In genomic region chr9:98998441-98999151, GRCh38 we compare ENCODE assay signal across 8 cellular contexts. TPM values are rescaled to one million over a fixed set of nuclear protein-coding genes. Genes with fewer than 3 reads are reported as not detected.
DNase-seq lines count a peak whose midpoint lies in the region; ATAC-seq, FAIRE-seq and TF ChIP-seq lines count a peak whose summit lies in the region.

No MANE protein-coding gene starts in this region.

- no peak overlapping the region for H3K4me3 Mint-ChIP-seq in activated T-cell treated with anti-CD3 and anti-CD28 coated beads, Interleukin-2, amount 50 U/mL, for 4 hours
- no peak overlapping the region for H3K4me3 Mint-ChIP-seq in natural killer cell

- intact Hi-C loops in natural killer cell (cut with micrococcal nuclease) = no loop called here

- TF ChIP-seq CTCF in natural killer cell (IDR thresholded peaks at IDR 0.05) = peak; percentile 84

- ATAC-seq in activated T-cell treated with anti-CD3 and anti-CD28 coated beads, Interleukin-2, amount 50 U/mL, for 4 hours = peak; percentile 64 to 70
- peak; percentile 69 to 80 (median 71) for ATAC-seq in natural killer cell
- ATAC-seq in HG03196 (IDR thresholded peaks at IDR 0.05; ENCODE audit: unreplicated experiment) = no peak

- H3K4me3 ChIP-seq in stomach smooth muscle (ENCODE audit: low read length in 2 of 2) = peak overlapping the region; percentile 9 to 15

- no peak overlapping the region for H3K27ac Mint-ChIP-seq in natural killer cell

- FAIRE-seq in H54 (lab: Jason Lieb, UNC) = peak; percentile 6

- peaks cover 22 to 23% of the 10 kb centered on the region in 2 donors for H3K36me3 ChIP-seq in stomach smooth muscle (ENCODE audit: control insufficient read depth in 2 of 2, insufficient read depth in 2 of 2, low read length in 2 of 2)

- DNase-seq in Caki2 (ENCODE audit: low read depth) (peak; percentile 43), H54 (ENCODE audit: insufficient read length, low spot score) (peak; percentile 96), NOMO-1 (lab: John Stamatoyannopoulos, UW; ENCODE audit: unreplicated experiment in 2 of 2) (peak; percentile 16), fibroblast of peridontal ligament (ENCODE audit: extremely low read depth) (peak; percentile 71), natural killer cell (peak; percentile 60)
- DNase-seq in activated T-cell treated with anti-CD3 and anti-CD28 coated beads, Interleukin-2, amount 50 U/mL, for 4 hours = peak; percentile 46

- no peak for TF ChIP-seq POLR2A in H54 (IDR thresholded peaks at IDR 0.05; ENCODE audit: low read depth, low read length)

- H3K9ac ChIP-seq in stomach smooth muscle (ENCODE audit: low read length in 2 of 2) = peak overlapping the region; percentile 62

- no peaks in the 10 kb centered on the region for H3K9me3 Mint-ChIP-seq in activated T-cell treated with anti-CD3 and anti-CD28 coated beads, Interleukin-2, amount 50 U/mL, for 4 hours
- no peaks in the 10 kb centered on the region for H3K9me3 Mint-ChIP-seq in natural killer cell

- H3K4me1 ChIP-seq in stomach smooth muscle (ENCODE audit: control insufficient read depth, insufficient read depth, low read length) = peaks cover 56% of the 10 kb centered on the region

- H3K27me3 Mint-ChIP-seq in activated T-cell treated with anti-CD3 and anti-CD28 coated beads, Interleukin-2, amount 50 U/mL, for 4 hours (ENCODE audit: low read depth) = peaks cover 7% of the 10 kb centered on the region
- H3K27me3 Mint-ChIP-seq in natural killer cell (ENCODE audit: low read depth in 2 of 2) = peaks cover 4 to 6% of the 10 kb centered on the region in 2 donors

- peak overlapping the region; percentile 89 for H3K27ac ChIP-seq in stomach smooth muscle (ENCODE audit: low read length)

- no peaks in the 10 kb centered on the region for H3K27me3 ChIP-seq in stomach smooth muscle (ENCODE audit: control insufficient read depth in 1 of 2, insufficient read depth in 2 of 2, low read length in 2 of 2)

- in situ Hi-C loops in Caki2 (cut with HindIII; ENCODE audit: low pct_unique_long_range_greater_than_20kb, low sequenced_read_pairs) = loop anchor here (10.0 kb wide), 1 partner anchor 154 kb away; no protein-coding TSS in a partner anchor

- H3K4me1 Mint-ChIP-seq in activated T-cell treated with anti-CD3 and anti-CD28 coated beads, Interleukin-2, amount 50 U/mL, for 4 hours (ENCODE audit: low read depth) = peaks cover 17% of the 10 kb centered on the region
- peaks cover 30 to 33% of the 10 kb centered on the region in 2 donors for H3K4me1 Mint-ChIP-seq in natural killer cell

- no peaks in the 10 kb centered on the region for H3K9me3 ChIP-seq in stomach smooth muscle (ENCODE audit: control insufficient read depth in 2 of 2, low read length in 2 of 2)

- no peaks in the 10 kb centered on the region for H3K36me3 Mint-ChIP-seq in activated T-cell treated with anti-CD3 and anti-CD28 coated beads, Interleukin-2, amount 50 U/mL, for 4 hours (ENCODE audit: insufficient read depth)
- no peaks in the 10 kb centered on the region for H3K36me3 Mint-ChIP-seq in natural killer cell

RNA-seq across cellular contexts. Expression of gene COL15A1, which starts 54.9 kb away (rescaled TPM):
- not detected in 2 replicates for total RNA-seq in Caki2 (2014; rRNA removed; shearing (Covaris generic); ENCODE audit: low replicate concordance)
- total RNA-seq in activated T-cell treated with anti-CD3 and anti-CD28 coated beads, Interleukin-2, amount 50 U/mL, for 4 hours = under 1 TPM; 0.05 to 0.16 (median 0.10) TPM
- total RNA-seq in natural killer cell = under 1 TPM; 0.18 to 0.82 (median 0.19) TPM

Comparison
In these comparisons a context has a peak if more than half of its experiments do, and no peak if none do; other contexts are left out.
1. DNase-seq: peak in every context shown above with its lines; median percentile 96 in H54; 71 in fibroblast of peridontal ligament; 60 in natural killer cell; 46 in activated T-cell treated with anti-CD3 and anti-CD28 coated beads, Interleukin-2, amount 50 U/mL, for 4 hours; 43 in Caki2; 16 in NOMO-1.